Comparison of ENCODE assay signal across 8 cellular contexts in the genomic region with DNA sequence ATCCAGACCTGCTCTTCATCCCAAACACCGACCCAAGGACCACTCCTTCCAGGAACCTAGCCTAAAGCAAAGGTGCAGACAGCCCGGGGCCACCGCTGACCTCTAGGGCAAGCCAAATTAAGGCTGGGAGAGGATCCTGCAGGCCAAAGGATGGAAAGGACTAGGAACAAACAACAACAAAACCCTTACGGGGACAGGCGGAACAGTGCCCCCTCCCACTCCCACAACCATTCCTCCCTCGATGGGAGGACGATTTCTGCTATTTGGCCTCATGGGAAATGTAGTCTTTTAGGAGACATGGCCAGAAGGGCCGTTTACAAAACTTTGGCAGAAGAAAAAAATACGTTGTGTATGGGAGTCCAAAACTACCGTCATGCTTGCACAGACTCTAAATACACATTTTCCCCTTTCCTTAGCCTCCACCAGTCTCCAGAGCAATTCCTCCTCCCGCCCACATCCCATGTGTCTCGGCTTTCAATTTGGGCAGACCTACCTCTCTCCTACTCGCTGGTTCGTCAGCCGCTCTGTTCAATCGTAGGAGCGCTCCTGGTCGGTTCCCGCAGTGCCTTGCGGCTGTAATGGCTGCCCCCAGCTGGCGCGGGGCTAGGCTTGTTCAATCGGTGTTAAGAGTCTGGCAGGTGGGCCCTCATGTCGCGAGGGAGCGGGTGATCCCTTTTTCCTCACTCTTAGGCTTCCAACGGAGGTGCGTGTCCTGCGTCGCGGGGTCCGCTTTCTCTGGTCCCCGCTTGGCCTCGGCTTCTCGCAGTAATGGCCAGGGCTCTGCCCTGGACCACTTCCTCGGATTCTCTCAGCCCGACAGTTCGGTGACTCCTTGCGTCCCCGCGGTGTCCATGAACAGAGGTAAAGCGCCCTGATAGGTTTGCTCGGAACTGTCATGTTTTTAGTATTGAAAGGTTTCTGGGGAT. TPM values are rescaled to one million over a fixed set of nuclear protein-coding genes. Genes with fewer than 3 reads are reported as not detected.
DNase-seq lines count a peak whose midpoint lies in the region; ATAC-seq and TF ChIP-seq lines count a peak whose summit lies in the region.

A gene (plus strand): TSS at position 560 of the 926 bp plus-strand sequence. CDS start 19 bp downstream, at position 579.

- H3K9me3 ChIP-seq in Panc1 (ENCODE audit: control insufficient read depth, insufficient read depth, low read depth, low read length) (no peaks in the 10 kb centered on the region), mucosa of rectum (ENCODE audit: control insufficient read depth in 2 of 2, low read length in 2 of 2) (no peaks in the 10 kb centered on the region)

- peak within 1 kb of the TSS; percentile 96 for H3K27ac ChIP-seq in Panc1 (ENCODE audit: low read length)
- peak within 1 kb of the TSS; percentile 52 to 63 for H3K27ac ChIP-seq in mucosa of rectum (ENCODE audit: low read depth in 2 of 2, low read length in 2 of 2)

- CTCF ChIA-PET in Panc1 (lab: Charles Lee), result no interaction called here

- peak; percentile 94 for TF ChIP-seq POLR2A in erythroblast (IDR thresholded peaks at IDR 0.05; ENCODE audit: low read length)

- H3K9ac ChIP-seq in mucosa of rectum (ENCODE audit: low read depth in 1 of 2, low read length in 2 of 2), result peak within 1 kb of the TSS; percentile 66 to 93

- intact Hi-C loops in Panc1 (cut with micrococcal nuclease; ENCODE audit: unreplicated experiment), result no loop called here

- H3K4me3 Mint-ChIP-seq in IgD-negative memory B cell, result peak within 1 kb of the TSS; percentile 86 to 99 (median 96)
- H3K4me3 Mint-ChIP-seq in activated T-cell treated with anti-CD3 and anti-CD28 coated beads, Interleukin-2, amount 50 U/mL, for 24 hours, result peak within 1 kb of the TSS; percentile 95

- H3K27ac Mint-ChIP-seq in IgD-negative memory B cell, result peak within 1 kb of the TSS; percentile 23 to 94 (median 89)
- H3K27ac Mint-ChIP-seq in activated T-cell treated with anti-CD3 and anti-CD28 coated beads, Interleukin-2, amount 50 U/mL, for 24 hours, result peak within 1 kb of the TSS; percentile 96

- H3K27me3 ChIP-seq in Panc1 (ENCODE audit: control insufficient read depth, insufficient read depth, low read length) (no peaks in the 10 kb centered on the region), mucosa of rectum (ENCODE audit: control insufficient read depth in 2 of 2, insufficient read depth in 2 of 2, low read length in 2 of 2) (no peaks in the 10 kb centered on the region)

- ATAC-seq in GM21528 (IDR thresholded peaks at IDR 0.05; ENCODE audit: low FRiP score, unreplicated experiment) (peak; percentile 85), Panc1 (peak; percentile 100)

- in situ Hi-C loops in Panc1 (cut with HindIII; ENCODE audit: low pct_unique_long_range_greater_than_20kb, low sequenced_read_pairs), result no loop called here

- peak; percentile 97 for DNase-seq in DMS 273 (lab: John Stamatoyannopoulos, UW; ENCODE audit: unreplicated experiment)
- peak; percentile 69 for DNase-seq in Panc1 (ENCODE audit: low read depth, low spot score)
- peak; percentile 87 for DNase-seq in activated T-cell treated with anti-CD3 and anti-CD28 coated beads, Interleukin-2, amount 50 U/mL, for 24 hours
- DNase-seq in erythroblast (lab: John Stamatoyannopoulos, UW), result peak; percentile 76 to 82
- peak; percentile 88 for DNase-seq in stimulated activated CD8-positive, alpha-beta memory T cell treated with anti-CD3 and anti-CD28 coated beads, Interleukin-4, amount 100 ng/mL, for 48 hours

- TF ChIP-seq CTCF in Panc1 (IDR thresholded peaks at IDR 0.05), result no peak

- peaks cover 4 to 9% (median 9%) of the 10 kb centered on the region in 3 donors for H3K4me1 Mint-ChIP-seq in IgD-negative memory B cell
- peaks cover 38% of the 10 kb centered on the region for H3K4me1 Mint-ChIP-seq in activated T-cell treated with anti-CD3 and anti-CD28 coated beads, Interleukin-2, amount 50 U/mL, for 24 hours (ENCODE audit: low read depth)

- POLR2A ChIA-PET in Panc1 (lab: Charles Lee), result interaction anchor here (0.5 kb wide), 1 partner anchor 109 kb away, joined by 3 read pairs; no protein-coding TSS in a partner anchor

- no peaks in the 10 kb centered on the region for H3K9me3 Mint-ChIP-seq in IgD-negative memory B cell
- H3K9me3 Mint-ChIP-seq in activated T-cell treated with anti-CD3 and anti-CD28 coated beads, Interleukin-2, amount 50 U/mL, for 24 hours, result no peaks in the 10 kb centered on the region

- no TSS peak for BruUV-seq in Panc1 (replicated peaks; lab: Mats Ljungman, UMichigan)

- no peaks in the 10 kb centered on the region for H3K27me3 Mint-ChIP-seq in IgD-negative memory B cell
- no peaks in the 10 kb centered on the region for H3K27me3 Mint-ChIP-seq in activated T-cell treated with anti-CD3 and anti-CD28 coated beads, Interleukin-2, amount 50 U/mL, for 24 hours

- H3K4me3 ChIP-seq in Panc1 (ENCODE audit: low read depth in 2 of 2, low read length in 2 of 2) (peak within 1 kb of the TSS; percentile 74 to 91), mucosa of rectum (ENCODE audit: low read length in 2 of 2) (peak within 1 kb of the TSS; percentile 94 to 96)

- no peaks in the 10 kb centered on the region for H3K36me3 Mint-ChIP-seq in IgD-negative memory B cell
- H3K36me3 Mint-ChIP-seq in activated T-cell treated with anti-CD3 and anti-CD28 coated beads, Interleukin-2, amount 50 U/mL, for 24 hours (ENCODE audit: low read depth), result peaks cover 49% of the 10 kb centered on the region

- H3K4me1 ChIP-seq in Panc1 (ENCODE audit: control insufficient read depth, insufficient read depth, low read length) (peaks cover 9% of the 10 kb centered on the region), mucosa of rectum (ENCODE audit: control insufficient read depth in 2 of 2, insufficient read depth in 2 of 2, low read length in 2 of 2) (peaks cover 9 to 10% of the 10 kb centered on the region in 2 donors)

- peaks cover 6% of the 10 kb centered on the region; the same call in 1 of the 2 replicates for H3K36me3 ChIP-seq in Panc1 (ENCODE audit: control insufficient read depth, insufficient read depth, low read length)
- H3K36me3 ChIP-seq in mucosa of rectum (ENCODE audit: control insufficient read depth in 2 of 2, insufficient read depth in 2 of 2, low read length in 2 of 2), result peaks cover 20 to 21% of the 10 kb centered on the region in 2 donors

RNA-seq across cellular contexts. Expression of the gene that starts here (rescaled TPM):
- polyA plus RNA-seq in IgD-negative memory B cell, result 45.8 TPM
- total RNA-seq in Panc1 (2021; ENCODE audit: unreplicated experiment), result 74.2 TPM
- polyA plus RNA-seq in Panc1 (2012; ENCODE audit: insufficient read length), result 62.9 TPM

Comparison
In these comparisons a context has a peak if more than half of its experiments do, and no peak if none do; other contexts are left out.
1. Peak in every context shown above with its lines: DNase-seq, ATAC-seq, H3K4me3 ChIP-seq and H3K27ac ChIP-seq.